1 cellular context compared by ENCODE assay signal in genomic region chr6:34174846-34175399, GRCh38.
TF ChIP-seq lines count a peak whose summit lies in the region.

No MANE protein-coding gene starts in this region.

TF ChIP-seq in GM23338, 12 proteins besides CTCF, POLR2A, EP300 and RAD21 (continued from another document):
- TF ChIP-seq ZNF462 (CRISPR knock-in tag; IDR thresholded peaks at IDR 0.05) (no peak), ZNF114 (CRISPR knock-in tag; IDR thresholded peaks at IDR 0.05) (no peak), ZNF331 (CRISPR knock-in tag; IDR thresholded peaks at IDR 0.05; ENCODE audit: low read depth) (no peak), CREB1 (CRISPR knock-in tag; IDR thresholded peaks at IDR 0.05; ENCODE audit: low read depth) (no peak), JUNB (IDR thresholded peaks at IDR 0.05; ENCODE audit: unreplicated experiment) (no peak), EZH2 (IDR thresholded peaks at IDR 0.05; ENCODE audit: low read depth, unreplicated experiment) (no peak), POLR2AphosphoS5 (IDR thresholded peaks at IDR 0.05; ENCODE audit: low read depth) (no peak), REST (IDR thresholded peaks at IDR 0.05; ENCODE audit: unreplicated experiment) (no peak), ETS1 (IDR thresholded peaks at IDR 0.05) (no peak)
